Comparison of ENCODE assay signal across 23 cellular contexts in the genomic region with DNA sequence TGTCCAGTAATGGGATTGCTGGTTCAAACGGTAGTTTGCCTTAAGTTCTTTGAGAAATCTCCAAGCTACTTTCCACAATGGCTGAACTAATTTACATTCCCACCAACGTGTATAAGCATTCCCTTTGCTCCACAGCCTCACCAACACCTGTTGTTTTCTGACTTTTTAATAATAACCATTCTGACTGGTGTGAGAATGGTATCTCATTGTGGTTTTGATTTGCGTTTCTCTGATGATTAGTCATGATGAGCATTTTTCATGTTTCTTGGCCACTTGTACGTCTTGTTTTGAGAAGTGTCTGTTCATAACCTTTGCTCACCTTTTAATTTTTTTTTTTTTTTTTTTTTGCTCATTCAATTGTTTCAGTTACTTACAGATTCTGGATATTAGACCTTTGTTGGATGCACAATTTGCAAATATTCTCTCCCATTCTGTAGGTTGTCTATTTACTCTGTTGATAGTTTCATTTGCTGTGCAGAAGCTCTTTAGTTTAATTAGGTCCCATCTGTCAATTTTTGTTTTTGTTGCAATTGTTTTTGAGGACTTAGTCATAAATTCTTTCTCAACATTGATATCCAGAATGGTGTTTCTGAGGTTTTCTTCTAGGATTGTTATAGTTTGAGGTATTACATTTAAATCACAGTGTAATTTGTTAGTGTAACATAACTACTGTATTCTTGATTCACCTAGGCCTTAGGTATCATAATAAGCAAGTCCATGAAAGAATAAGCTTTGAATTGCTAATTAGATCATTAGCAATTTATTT.
"Had no signal": no experiment of that assay in that cellular context is flagged by ENCODE, and none has a peak within 500 bp of the region (broad histone marks: within the 10 kb centered on the region; RNA-seq: fewer than 3 reads in every experiment).

No MANE protein-coding gene starts in this region.

- H3K4me1 Mint-ChIP-seq: activated CD4-positive, alpha-beta T cell treated with anti-CD3 and anti-CD28 coated beads, Interleukin-2, amount 10 ng/mL, durations not matched to agents 7 days and 5 days; neural crest cell; T-cell had no signal

- H3K9me3 Mint-ChIP-seq: activated CD4-positive, alpha-beta T cell treated with anti-CD3 and anti-CD28 coated beads, Interleukin-2, amount 10 ng/mL, durations not matched to agents 7 days and 5 days; activated T-cell treated with anti-CD3 and anti-CD28 coated beads, Interleukin-2, amount 50 U/mL, for 4 hours; dendritic cell treated with granulocyte-macrophage colony-stimulating factor and Interleukin-4, amounts not matched to agents 40 ng/mL and 50 ng/mL, for 4 days had no signal

- H3K4me3 Mint-ChIP-seq: activated CD4-positive, alpha-beta T cell treated with anti-CD3 and anti-CD28 coated beads, Interleukin-2, amount 10 ng/mL, durations not matched to agents 7 days and 5 days; activated naive CD4-positive, alpha-beta T cell treated with anti-CD3 and anti-CD28 coated beads for 36 hours; activated T-cell treated with anti-CD3 and anti-CD28 coated beads, Interleukin-2, amount 50 U/mL, for 4 hours; dendritic cell treated with granulocyte-macrophage colony-stimulating factor and Interleukin-4, amounts not matched to agents 40 ng/mL and 50 ng/mL, for 4 days; naive B cell; neural crest cell; T-cell had no signal

- DNase-seq: activated CD4-positive, alpha-beta T cell treated with anti-CD3 and anti-CD28 coated beads, Interleukin-2, amount 10 ng/mL, durations not matched to agents 7 days and 5 days; activated CD8-positive, alpha-beta memory T cell treated with anti-CD3 and anti-CD28 coated beads, Interleukin-2, amount 50 U/mL, for 4 hours; activated naive CD4-positive, alpha-beta T cell treated with anti-CD3 and anti-CD28 coated beads for 36 hours; activated T-cell treated with anti-CD3 and anti-CD28 coated beads, Interleukin-2, amount 50 U/mL, for 4 hours; anterior cingulate cortex; cerebellar nuclear complex; effector CD8-positive, alpha-beta T cell; esophagus squamous epithelium; foreskin fibroblast; head of caudate nucleus; kidney glomerular epithelial cell; left ventricle myocardium inferior; naive B cell; stimulated activated CD4-positive, alpha-beta T cell treated with anti-CD3 and anti-CD28 coated beads, Interleukin-2, amount 100 ng/mL, for 24 hours; stimulated activated naive CD8-positive, alpha-beta T cell treated with anti-CD3 and anti-CD28 coated beads, Interleukin-15, Interleukin-2, amounts not matched to agents 100 U/mL and 50 U/mL, for 24 hours; substantia nigra; T-cell; T1000; tibial artery had no signal

- H3K27ac Mint-ChIP-seq: activated CD4-positive, alpha-beta T cell treated with anti-CD3 and anti-CD28 coated beads, Interleukin-2, amount 10 ng/mL, durations not matched to agents 7 days and 5 days; activated naive CD4-positive, alpha-beta T cell treated with anti-CD3 and anti-CD28 coated beads for 36 hours; dendritic cell treated with granulocyte-macrophage colony-stimulating factor and Interleukin-4, amounts not matched to agents 40 ng/mL and 50 ng/mL, for 4 days; naive B cell; progenitor cell of endocrine pancreas; T-cell had no signal

- H3K27me3 Mint-ChIP-seq: activated CD4-positive, alpha-beta T cell treated with anti-CD3 and anti-CD28 coated beads, Interleukin-2, amount 10 ng/mL, durations not matched to agents 7 days and 5 days; dendritic cell treated with granulocyte-macrophage colony-stimulating factor and Interleukin-4, amounts not matched to agents 40 ng/mL and 50 ng/mL, for 4 days; naive B cell; progenitor cell of endocrine pancreas; T-cell had no signal

- H3K36me3 Mint-ChIP-seq: naive B cell had no signal

- H3K9me3 ChIP-seq: esophagus squamous epithelium, tibial artery had no signal

- H3K4me3 ChIP-seq: esophagus squamous epithelium, left ventricle myocardium inferior, tibial artery had no signal

- ATAC-seq: activated CD4-positive, CD25-positive, alpha-beta regulatory T cell treated with anti-CD3 and anti-CD28 coated beads, Interleukin-2, amount 50 U/mL, for 24 hours; activated T-cell treated with anti-CD3 and anti-CD28 coated beads, Interleukin-2, amount 50 U/mL, for 4 hours; stimulated activated naive CD8-positive, alpha-beta T cell treated with anti-CD3 and anti-CD28 coated beads, Interleukin-15, Interleukin-2, amounts not matched to agents 100 U/mL and 50 U/mL, for 24 hours; T-cell had no signal
